8 cellular contexts compared by ENCODE assay signal in genomic region chr5:111757582-111758283, GRCh38. TPM values are rescaled to one million over a fixed set of nuclear protein-coding genes. Genes with fewer than 3 reads are reported as not detected.
DNase-seq lines count a peak whose midpoint lies in the region; ATAC-seq, FAIRE-seq and TF ChIP-seq lines count a peak whose summit lies in the region.

No MANE protein-coding gene starts in this region.

- no peaks in the 10 kb centered on the region for H3K9me3 ChIP-seq in SJSA1 (replicated peaks)
- H3K9me3 ChIP-seq in gastroesophageal sphincter, result no peaks in the 10 kb centered on the region

- H3K36me3 ChIP-seq in SJSA1 (peaks cover 17% of the 10 kb centered on the region), gastroesophageal sphincter (no peaks in the 10 kb centered on the region)

- CTCF ChIA-PET in activated naive CD4-positive, alpha-beta T cell treated with anti-CD3 and anti-CD28 coated beads for 36 hours (lab: Charles Lee), result interaction anchor here (0.8 to 1.0 kb wide), 2 partner anchors 207 to 226 kb away, joined by 3 to 5 read pairs; no protein-coding TSS in a partner anchor

- peak; percentile 36 for TF ChIP-seq POLR2A in H54 (IDR thresholded peaks at IDR 0.05; ENCODE audit: low read depth, low read length)
- peak; percentile 9 to 57 for TF ChIP-seq POLR2A in gastroesophageal sphincter (IDR thresholded peaks at IDR 0.05)

- H3K36me3 Mint-ChIP-seq in activated naive CD4-positive, alpha-beta T cell treated with anti-CD3 and anti-CD28 coated beads for 36 hours (ENCODE audit: low read depth), result no peaks in the 10 kb centered on the region

- H3K27ac Mint-ChIP-seq in activated naive CD4-positive, alpha-beta T cell treated with anti-CD3 and anti-CD28 coated beads for 36 hours, result peak overlapping the region; percentile 77

- H3K4me1 ChIP-seq in SJSA1 (replicated peaks) (peaks cover 14% of the 10 kb centered on the region), gastroesophageal sphincter (peaks cover 5 to 51% (median 8%) of the 10 kb centered on the region in 3 donors)

- no peaks in the 10 kb centered on the region for H3K9me3 Mint-ChIP-seq in activated naive CD4-positive, alpha-beta T cell treated with anti-CD3 and anti-CD28 coated beads for 36 hours

- no peak for TF ChIP-seq CTCF in LNCaP clone FGC (IDR thresholded peaks at IDR 0.05; ENCODE audit: control insufficient read depth, extremely low read depth, insufficient read depth)
- TF ChIP-seq CTCF in gastroesophageal sphincter (IDR thresholded peaks at IDR 0.05), result peak in 1 of 4 experiments; percentile 5

- intact Hi-C loops in activated naive CD4-positive, alpha-beta T cell treated with anti-CD3 and anti-CD28 coated beads for 36 hours (cut with micrococcal nuclease), result loop anchor here (1.0 to 10.0 kb wide), 11 partner anchors 129 to 1004 kb away; partner anchors contain the start of genes STARD4 and TSLP

- H3K4me3 ChIP-seq in LNCaP clone FGC (ENCODE audit: low read depth, low read length) (peak overlapping the region; percentile 82), SJSA1 (peak overlapping the region; percentile 71), gastroesophageal sphincter (peak overlapping the region; percentile 36 to 64)

- H3K4me3 Mint-ChIP-seq in activated naive CD4-positive, alpha-beta T cell treated with anti-CD3 and anti-CD28 coated beads for 36 hours, result peak overlapping the region; percentile 85

- H3K4me1 Mint-ChIP-seq in activated naive CD4-positive, alpha-beta T cell treated with anti-CD3 and anti-CD28 coated beads for 36 hours (ENCODE audit: low read depth), result peaks cover 16% of the 10 kb centered on the region

- ATAC-seq in gastroesophageal sphincter, result peak; percentile 92

- 0% methylated on average over 16 of the region's 88 CpGs; no CpG with 5 or more reads in 1 of the 2 donors for WGBS in gastroesophageal sphincter (ENCODE audit: low coverage in 1 of 2), 2 donors

- in situ Hi-C loops in G401 (cut with HindIII; ENCODE audit: low sequenced_read_pairs), result no loop called here

- peak overlapping the region; percentile 79 for H3K27ac ChIP-seq in SJSA1
- peak overlapping the region; percentile 76 to 94 (median 91) for H3K27ac ChIP-seq in gastroesophageal sphincter

- no peak for FAIRE-seq in H54 (lab: Jason Lieb, UNC)

- H3K27me3 Mint-ChIP-seq in activated naive CD4-positive, alpha-beta T cell treated with anti-CD3 and anti-CD28 coated beads for 36 hours (ENCODE audit: low read depth), result no peaks in the 10 kb centered on the region

- H3K27me3 ChIP-seq in SJSA1 (replicated peaks) (no peaks in the 10 kb centered on the region), gastroesophageal sphincter (no peaks in the 10 kb centered on the region)

- no peak for TF ChIP-seq EP300 in gastroesophageal sphincter (IDR thresholded peaks at IDR 0.05)

- DNase-seq in G401 (ENCODE audit: low spot score) (peak; percentile 88), H54 (ENCODE audit: insufficient read length, low spot score) (peak; percentile 53), LNCaP clone FGC (ENCODE audit: low read depth) (peak; percentile 85), SJSA1 (ENCODE audit: low read depth in 1 of 2, low spot score in 2 of 2) (peak; percentile 94 to 97), nucleus accumbens (lab: John Stamatoyannopoulos, UW) (peak in 54 of 56 donors; percentile 31 to 90 (median 83)), superior temporal gyrus (ENCODE audit: extremely low spot score) (peak; percentile 41)
- DNase-seq in activated naive CD4-positive, alpha-beta T cell treated with anti-CD3 and anti-CD28 coated beads for 36 hours, result peak; percentile 82

RNA-seq across cellular contexts. Expression of gene NREP, which starts 0.7 kb away (rescaled TPM):
- total RNA-seq in G401 (2014; rRNA removed; shearing (Covaris generic)), result 2.3 and 6.9 TPM in 2 replicates
- total RNA-seq in SJSA1 (2014; rRNA removed; shearing (Covaris generic)), result 51.5 and 69.3 TPM in 2 replicates
- total RNA-seq in activated naive CD4-positive, alpha-beta T cell treated with anti-CD3 and anti-CD28 coated beads for 36 hours, result 1 to 10 TPM; 6.8 to 7.3 TPM
- 10 to 100 TPM in 3 of 4 donors, 1 to 10 TPM in 1; 8.3 to 24.7 (median 19.0) TPM for total RNA-seq in gastroesophageal sphincter

Comparison
In these comparisons a context has a peak if more than half of its experiments do, and no peak if none do; other contexts are left out.
1. Peak in every context shown above with its lines: DNase-seq, ATAC-seq, H3K4me3 ChIP-seq and H3K27ac ChIP-seq.
2. DNase-seq: peak in every context shown above with its lines; median percentile 96 in SJSA1; 88 in G401; 85 in LNCaP clone FGC; 83 in nucleus accumbens; 82 in activated naive CD4-positive, alpha-beta T cell treated with anti-CD3 and anti-CD28 coated beads for 36 hours; 53 in H54; 41 in superior temporal gyrus.